Comparison of ENCODE assay signal across 26 cellular contexts in the genomic region with DNA sequence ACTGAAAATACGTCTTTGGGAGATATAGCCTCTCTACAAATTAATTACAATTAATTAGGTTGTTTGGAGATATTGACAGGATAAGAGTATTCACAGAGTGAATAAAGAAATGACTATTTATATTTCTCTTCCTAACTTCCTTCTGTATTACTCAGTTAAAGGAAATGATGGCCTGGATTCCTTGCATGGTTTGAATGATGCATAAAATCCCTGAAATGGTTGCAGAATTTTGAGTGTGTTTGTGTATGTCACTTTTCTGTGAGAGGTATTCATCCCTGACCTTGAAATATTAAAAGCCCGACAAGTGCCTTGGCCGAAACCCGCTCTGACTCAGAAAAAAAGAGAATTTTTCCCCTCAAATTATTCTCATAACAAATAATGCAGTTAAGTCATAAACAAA.
"Had no signal": no experiment of that assay in that cellular context is flagged by ENCODE, and none has a peak within 500 bp of the region (broad histone marks: within the 10 kb centered on the region; RNA-seq: fewer than 3 reads in every experiment).

No MANE protein-coding gene starts in this region.

- H3K9me3 ChIP-seq: colonic mucosa, sigmoid colon, thoracic aorta, vagina had no signal

- H3K4me3 ChIP-seq: colonic mucosa, left ventricle myocardium inferior, sigmoid colon, thoracic aorta, vagina had no signal

- H3K27me3 ChIP-seq: colonic mucosa, sigmoid colon, vagina had no signal

- H3K27ac Mint-ChIP-seq: activated CD4-positive, alpha-beta T cell treated with anti-CD3 and anti-CD28 coated beads, Interleukin-2, amount 10 ng/mL, durations not matched to agents 24 days and 14 days; activated naive CD8-positive, alpha-beta T cell; activated T-cell treated with anti-CD3 and anti-CD28 coated beads, Interleukin-2, amount 50 U/mL, for 24 hours; activated T-helper 2 cell treated with anti-CD3 and anti-CD28 coated beads, Interferon-gamma antibody, Interleukin-2, Interleukin-4, amounts not matched to agents 10 μg/mL and 5 μg/mL and 100 μg/mL, durations not matched to agents 14 hours and 24 hours and 36 hours; brain; mesothelial cell of epicardium; natural killer cell; T-helper 2 cell treated with Interferon-gamma antibody and Interleukin-4, amounts not matched to agents 5 μg/mL and 100 μg/mL, for 36 hours; type B pancreatic cell had no signal

- H3K4me1 ChIP-seq: colonic mucosa, left ventricle myocardium inferior, sigmoid colon, vagina had no signal

- ATAC-seq: activated CD4-positive, CD25-positive, alpha-beta regulatory T cell treated with anti-CD3 and anti-CD28 coated beads, Interleukin-2, amount 50 U/mL, for 24 hours; natural killer cell; T-cell had no signal

- H3K36me3 Mint-ChIP-seq: natural killer cell had no signal

- DNase-seq: activated CD4-positive, alpha-beta T cell treated with anti-CD3 and anti-CD28 coated beads, Interleukin-2, amount 10 ng/mL, durations not matched to agents 24 days and 14 days; activated naive CD4-positive, alpha-beta T cell; activated T-cell treated with anti-CD3 and anti-CD28 coated beads, Interleukin-2, amount 50 U/mL, for 24 hours; amniotic stem cell; caudate nucleus; colonic mucosa; kidney glomerular epithelial cell; left ventricle myocardium inferior; mammary epithelial cell; natural killer cell; retina; sigmoid colon; stimulated activated CD4-positive, alpha-beta T cell treated with anti-CD3 and anti-CD28 coated beads, Interleukin-2, amount 100 ng/mL, for 48 hours; stimulated activated naive CD4-positive, alpha-beta T cell; T-cell had no signal

- H3K36me3 ChIP-seq: colonic mucosa had no signal

- H3K4me1 Mint-ChIP-seq: activated CD4-positive, alpha-beta T cell treated with anti-CD3 and anti-CD28 coated beads, Interleukin-2, amount 10 ng/mL, durations not matched to agents 24 days and 14 days; brain; mesothelial cell of epicardium; natural killer cell; T-cell had no signal

- H3K4me3 Mint-ChIP-seq: activated CD4-positive, alpha-beta T cell treated with anti-CD3 and anti-CD28 coated beads, Interleukin-2, amount 10 ng/mL, durations not matched to agents 24 days and 14 days; activated naive CD8-positive, alpha-beta T cell; activated T-cell treated with anti-CD3 and anti-CD28 coated beads, Interleukin-2, amount 50 U/mL, for 24 hours; brain; mesothelial cell of epicardium; natural killer cell; T-cell; T-helper 2 cell treated with Interferon-gamma antibody and Interleukin-4, amounts not matched to agents 5 μg/mL and 100 μg/mL, for 36 hours; type B pancreatic cell had no signal

- H3K27me3 Mint-ChIP-seq: activated CD4-positive, alpha-beta T cell treated with anti-CD3 and anti-CD28 coated beads, Interleukin-2, amount 10 ng/mL, durations not matched to agents 24 days and 14 days; activated naive CD8-positive, alpha-beta T cell; activated T-cell treated with anti-CD3 and anti-CD28 coated beads, Interleukin-2, amount 50 U/mL, for 24 hours; brain; progenitor cell of endocrine pancreas; T-cell; type B pancreatic cell had no signal

- H3K9me3 Mint-ChIP-seq: activated CD4-positive, alpha-beta T cell treated with anti-CD3 and anti-CD28 coated beads, Interleukin-2, amount 10 ng/mL, durations not matched to agents 24 days and 14 days; activated T-cell treated with anti-CD3 and anti-CD28 coated beads, Interleukin-2, amount 50 U/mL, for 24 hours; activated T-helper 2 cell treated with anti-CD3 and anti-CD28 coated beads, Interferon-gamma antibody, Interleukin-2, Interleukin-4, amounts not matched to agents 10 μg/mL and 5 μg/mL and 100 μg/mL, durations not matched to agents 14 hours and 24 hours and 36 hours; natural killer cell; T-cell; T-helper 2 cell treated with Interferon-gamma antibody and Interleukin-4, amounts not matched to agents 5 μg/mL and 100 μg/mL, for 36 hours; type B pancreatic cell had no signal

- H3K27ac ChIP-seq: colonic mucosa, left ventricle myocardium inferior, sigmoid colon, thoracic aorta, vagina, VCaP had no signal
